ENCODE assay signal across 1 cellular context in genomic region chr10:114713525-114713924, GRCh38.
TF ChIP-seq lines count a peak whose summit lies in the region.

No MANE protein-coding gene starts in this region.

TF ChIP-seq in GM23338, 12 proteins besides CTCF, POLR2A, EP300 and RAD21 (continued from another document):
- TF ChIP-seq, protein P1, sequence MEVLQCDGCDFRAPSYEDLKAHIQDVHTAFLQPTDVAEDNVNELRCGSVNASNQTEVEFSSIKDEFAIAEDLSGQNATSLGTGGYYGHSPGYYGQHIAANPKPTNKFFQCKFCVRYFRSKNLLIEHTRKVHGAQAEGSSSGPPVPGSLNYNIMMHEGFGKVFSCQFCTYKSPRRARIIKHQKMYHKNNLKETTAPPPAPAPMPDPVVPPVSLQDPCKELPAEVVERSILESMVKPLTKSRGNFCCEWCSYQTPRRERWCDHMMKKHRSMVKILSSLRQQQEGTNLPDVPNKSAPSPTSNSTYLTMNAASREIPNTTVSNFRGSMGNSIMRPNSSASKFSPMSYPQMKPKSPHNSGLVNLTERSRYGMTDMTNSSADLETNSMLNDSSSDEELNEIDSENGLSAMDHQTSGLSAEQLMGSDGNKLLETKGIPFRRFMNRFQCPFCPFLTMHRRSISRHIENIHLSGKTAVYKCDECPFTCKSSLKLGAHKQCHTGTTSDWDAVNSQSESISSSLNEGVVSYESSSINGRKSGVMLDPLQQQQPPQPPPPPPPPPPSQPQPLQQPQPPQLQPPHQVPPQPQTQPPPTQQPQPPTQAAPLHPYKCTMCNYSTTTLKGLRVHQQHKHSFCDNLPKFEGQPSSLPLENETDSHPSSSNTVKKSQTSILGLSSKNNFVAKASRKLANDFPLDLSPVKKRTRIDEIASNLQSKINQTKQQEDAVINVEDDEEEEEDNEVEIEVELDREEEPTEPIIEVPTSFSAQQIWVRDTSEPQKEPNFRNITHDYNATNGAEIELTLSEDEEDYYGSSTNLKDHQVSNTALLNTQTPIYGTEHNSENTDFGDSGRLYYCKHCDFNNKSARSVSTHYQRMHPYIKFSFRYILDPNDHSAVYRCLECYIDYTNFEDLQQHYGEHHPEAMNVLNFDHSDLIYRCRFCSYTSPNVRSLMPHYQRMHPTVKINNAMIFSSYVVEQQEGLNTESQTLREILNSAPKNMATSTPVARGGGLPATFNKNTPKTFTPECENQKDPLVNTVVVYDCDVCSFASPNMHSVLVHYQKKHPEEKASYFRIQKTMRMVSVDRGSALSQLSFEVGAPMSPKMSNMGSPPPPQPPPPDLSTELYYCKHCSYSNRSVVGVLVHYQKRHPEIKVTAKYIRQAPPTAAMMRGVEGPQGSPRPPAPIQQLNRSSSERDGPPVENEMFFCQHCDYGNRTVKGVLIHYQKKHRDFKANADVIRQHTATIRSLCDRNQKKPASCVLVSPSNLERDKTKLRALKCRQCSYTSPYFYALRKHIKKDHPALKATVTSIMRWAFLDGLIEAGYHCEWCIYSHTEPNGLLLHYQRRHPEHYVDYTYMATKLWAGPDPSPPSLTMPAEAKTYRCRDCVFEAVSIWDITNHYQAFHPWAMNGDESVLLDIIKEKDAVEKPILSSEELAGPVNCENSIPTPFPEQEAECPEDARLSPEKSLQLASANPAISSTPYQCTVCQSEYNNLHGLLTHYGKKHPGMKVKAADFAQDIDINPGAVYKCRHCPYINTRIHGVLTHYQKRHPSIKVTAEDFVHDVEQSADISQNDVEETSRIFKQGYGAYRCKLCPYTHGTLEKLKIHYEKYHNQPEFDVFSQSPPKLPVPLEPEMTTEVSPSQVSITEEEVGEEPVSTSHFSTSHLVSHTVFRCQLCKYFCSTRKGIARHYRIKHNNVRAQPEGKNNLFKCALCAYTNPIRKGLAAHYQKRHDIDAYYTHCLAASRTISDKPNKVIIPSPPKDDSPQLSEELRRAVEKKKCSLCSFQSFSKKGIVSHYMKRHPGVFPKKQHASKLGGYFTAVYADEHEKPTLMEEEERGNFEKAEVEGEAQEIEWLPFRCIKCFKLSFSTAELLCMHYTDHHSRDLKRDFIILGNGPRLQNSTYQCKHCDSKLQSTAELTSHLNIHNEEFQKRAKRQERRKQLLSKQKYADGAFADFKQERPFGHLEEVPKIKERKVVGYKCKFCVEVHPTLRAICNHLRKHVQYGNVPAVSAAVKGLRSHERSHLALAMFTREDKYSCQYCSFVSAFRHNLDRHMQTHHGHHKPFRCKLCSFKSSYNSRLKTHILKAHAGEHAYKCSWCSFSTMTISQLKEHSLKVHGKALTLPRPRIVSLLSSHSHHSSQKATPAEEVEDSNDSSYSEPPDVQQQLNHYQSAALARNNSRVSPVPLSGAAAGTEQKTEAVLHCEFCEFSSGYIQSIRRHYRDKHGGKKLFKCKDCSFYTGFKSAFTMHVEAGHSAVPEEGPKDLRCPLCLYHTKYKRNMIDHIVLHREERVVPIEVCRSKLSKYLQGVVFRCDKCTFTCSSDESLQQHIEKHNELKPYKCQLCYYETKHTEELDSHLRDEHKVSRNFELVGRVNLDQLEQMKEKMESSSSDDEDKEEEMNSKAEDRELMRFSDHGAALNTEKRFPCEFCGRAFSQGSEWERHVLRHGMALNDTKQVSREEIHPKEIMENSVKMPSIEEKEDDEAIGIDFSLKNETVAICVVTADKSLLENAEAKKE (CRISPR knock-in tag; IDR thresholded peaks at IDR 0.05) = no peak
- TF ChIP-seq CREB1 (CRISPR knock-in tag; IDR thresholded peaks at IDR 0.05; ENCODE audit: low read depth) (no peak), ETS1 (IDR thresholded peaks at IDR 0.05) (no peak), STAT1 (IDR thresholded peaks at IDR 0.05; ENCODE audit: unreplicated experiment) (no peak), JUNB (IDR thresholded peaks at IDR 0.05; ENCODE audit: unreplicated experiment) (no peak), ZNF331 (CRISPR knock-in tag; IDR thresholded peaks at IDR 0.05; ENCODE audit: low read depth) (no peak), NANOG (IDR thresholded peaks at IDR 0.05; ENCODE audit: borderline replicate concordance) (no peak), ZNF114 (CRISPR knock-in tag; IDR thresholded peaks at IDR 0.05) (no peak), EZH2phosphoT487 (IDR thresholded peaks at IDR 0.05; ENCODE audit: unreplicated experiment) (no peak)
- TF ChIP-seq, protein P2, sequence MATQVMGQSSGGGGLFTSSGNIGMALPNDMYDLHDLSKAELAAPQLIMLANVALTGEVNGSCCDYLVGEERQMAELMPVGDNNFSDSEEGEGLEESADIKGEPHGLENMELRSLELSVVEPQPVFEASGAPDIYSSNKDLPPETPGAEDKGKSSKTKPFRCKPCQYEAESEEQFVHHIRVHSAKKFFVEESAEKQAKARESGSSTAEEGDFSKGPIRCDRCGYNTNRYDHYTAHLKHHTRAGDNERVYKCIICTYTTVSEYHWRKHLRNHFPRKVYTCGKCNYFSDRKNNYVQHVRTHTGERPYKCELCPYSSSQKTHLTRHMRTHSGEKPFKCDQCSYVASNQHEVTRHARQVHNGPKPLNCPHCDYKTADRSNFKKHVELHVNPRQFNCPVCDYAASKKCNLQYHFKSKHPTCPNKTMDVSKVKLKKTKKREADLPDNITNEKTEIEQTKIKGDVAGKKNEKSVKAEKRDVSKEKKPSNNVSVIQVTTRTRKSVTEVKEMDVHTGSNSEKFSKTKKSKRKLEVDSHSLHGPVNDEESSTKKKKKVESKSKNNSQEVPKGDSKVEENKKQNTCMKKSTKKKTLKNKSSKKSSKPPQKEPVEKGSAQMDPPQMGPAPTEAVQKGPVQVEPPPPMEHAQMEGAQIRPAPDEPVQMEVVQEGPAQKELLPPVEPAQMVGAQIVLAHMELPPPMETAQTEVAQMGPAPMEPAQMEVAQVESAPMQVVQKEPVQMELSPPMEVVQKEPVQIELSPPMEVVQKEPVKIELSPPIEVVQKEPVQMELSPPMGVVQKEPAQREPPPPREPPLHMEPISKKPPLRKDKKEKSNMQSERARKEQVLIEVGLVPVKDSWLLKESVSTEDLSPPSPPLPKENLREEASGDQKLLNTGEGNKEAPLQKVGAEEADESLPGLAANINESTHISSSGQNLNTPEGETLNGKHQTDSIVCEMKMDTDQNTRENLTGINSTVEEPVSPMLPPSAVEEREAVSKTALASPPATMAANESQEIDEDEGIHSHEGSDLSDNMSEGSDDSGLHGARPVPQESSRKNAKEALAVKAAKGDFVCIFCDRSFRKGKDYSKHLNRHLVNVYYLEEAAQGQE (IDR thresholded peaks at IDR 0.05; ENCODE audit: unreplicated experiment) = no peak
